Comparison of ENCODE assay signal across 1 cellular context in genomic region chr19:591099-591958, GRCh38.
TF ChIP-seq lines count a peak whose summit lies in the region.

No MANE protein-coding gene starts in this region.

TF ChIP-seq in WTC11, 78 proteins besides CTCF, POLR2A, EP300 and RAD21 (continued from another document and continues in another):
- TF ChIP-seq ZSCAN18 (CRISPR knock-in tag; IDR thresholded peaks at IDR 0.05) (no peak), GABPB1 (CRISPR knock-in tag; IDR thresholded peaks at IDR 0.05) (no peak), ELF4 (CRISPR knock-in tag; IDR thresholded peaks at IDR 0.05; ENCODE audit: low read depth) (no peak), ZNF232 (CRISPR knock-in tag; IDR thresholded peaks at IDR 0.05) (peak; percentile 50; the same call in 1 of the 2 replicates), ATF2 (CRISPR knock-in tag; IDR thresholded peaks at IDR 0.05; ENCODE audit: borderline replicate concordance, low read depth) (no peak), ATF3 (CRISPR knock-in tag; conservative IDR thresholded peaks at IDR 0.05) (no peak), NFYB (CRISPR knock-in tag; conservative IDR thresholded peaks at IDR 0.05; ENCODE audit: low read depth) (no peak; the same call in 1 of the 2 replicates), TCF7 (CRISPR knock-in tag; IDR thresholded peaks at IDR 0.05; ENCODE audit: low read depth) (peak; percentile 37; the same call in 1 of the 2 replicates), ZNF138 (CRISPR knock-in tag; conservative IDR thresholded peaks at IDR 0.05) (no peak), IRF2 (CRISPR knock-in tag; IDR thresholded peaks at IDR 0.05; ENCODE audit: borderline replicate concordance, low read depth) (no peak), ZNF512 (CRISPR knock-in tag; IDR thresholded peaks at IDR 0.05; ENCODE audit: borderline replicate concordance) (no peak; the same call in 1 of the 2 replicates), OVOL2 (CRISPR knock-in tag; IDR thresholded peaks at IDR 0.05; ENCODE audit: borderline replicate concordance) (no peak), MAX (CRISPR knock-in tag; IDR thresholded peaks at IDR 0.05) (no peak), MXD4 (CRISPR knock-in tag; IDR thresholded peaks at IDR 0.05; ENCODE audit: borderline replicate concordance) (no peak), JAZF1 (CRISPR knock-in tag; IDR thresholded peaks at IDR 0.05) (no peak), ZNF416 (CRISPR knock-in tag; IDR thresholded peaks at IDR 0.05) (no peak), NFE2L1 (CRISPR knock-in tag; IDR thresholded peaks at IDR 0.05) (peak; percentile 83), RELA (CRISPR knock-in tag; IDR thresholded peaks at IDR 0.05; ENCODE audit: borderline replicate concordance) (peak; percentile 47; the same call in 1 of the 2 replicates), ARID4B (CRISPR knock-in tag; IDR thresholded peaks at IDR 0.05; ENCODE audit: borderline replicate concordance) (peak; percentile 91), E2F4 (CRISPR knock-in tag; IDR thresholded peaks at IDR 0.05; ENCODE audit: borderline replicate concordance, low read depth) (peak; percentile 76; the same call in 1 of the 2 replicates), CREM (CRISPR knock-in tag; IDR thresholded peaks at IDR 0.05) (no peak; the same call in 1 of the 2 replicates), SOX15 (CRISPR knock-in tag; IDR thresholded peaks at IDR 0.05) (no peak), KAT7 (CRISPR knock-in tag; IDR thresholded peaks at IDR 0.05; ENCODE audit: borderline replicate concordance) (no peak; the same call in 1 of the 2 replicates), PRRX2 (CRISPR knock-in tag; IDR thresholded peaks at IDR 0.05) (no peak), CBFB (CRISPR knock-in tag; IDR thresholded peaks at IDR 0.05; ENCODE audit: low read depth) (no peak), NR1H2 (CRISPR knock-in tag; IDR thresholded peaks at IDR 0.05) (no peak), ZNF423 (CRISPR knock-in tag; IDR thresholded peaks at IDR 0.05) (no peak), FOXJ3 (CRISPR knock-in tag; IDR thresholded peaks at IDR 0.05; ENCODE audit: borderline replicate concordance) (no peak), ZNF425 (CRISPR knock-in tag; conservative IDR thresholded peaks at IDR 0.05) (no peak), TEAD4 (CRISPR knock-in tag; IDR thresholded peaks at IDR 0.05) (peak; percentile 58; the same call in 1 of the 2 replicates), GTF2I (CRISPR knock-in tag; conservative IDR thresholded peaks at IDR 0.05) (no peak)
- TF ChIP-seq, protein P1, sequence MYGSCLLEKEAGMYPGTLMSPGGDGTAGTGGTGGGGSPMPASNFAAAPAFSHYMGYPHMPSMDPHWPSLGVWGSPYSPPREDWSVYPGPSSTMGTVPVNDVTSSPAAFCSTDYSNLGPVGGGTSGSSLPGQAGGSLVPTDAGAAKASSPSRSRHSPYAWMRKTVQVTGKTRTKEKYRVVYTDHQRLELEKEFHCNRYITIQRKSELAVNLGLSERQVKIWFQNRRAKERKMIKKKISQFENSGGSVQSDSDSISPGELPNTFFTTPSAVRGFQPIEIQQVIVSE (CRISPR knock-in tag; IDR thresholded peaks at IDR 0.05; ENCODE audit: borderline replicate concordance), result no peak
- TF ChIP-seq, protein P2, sequence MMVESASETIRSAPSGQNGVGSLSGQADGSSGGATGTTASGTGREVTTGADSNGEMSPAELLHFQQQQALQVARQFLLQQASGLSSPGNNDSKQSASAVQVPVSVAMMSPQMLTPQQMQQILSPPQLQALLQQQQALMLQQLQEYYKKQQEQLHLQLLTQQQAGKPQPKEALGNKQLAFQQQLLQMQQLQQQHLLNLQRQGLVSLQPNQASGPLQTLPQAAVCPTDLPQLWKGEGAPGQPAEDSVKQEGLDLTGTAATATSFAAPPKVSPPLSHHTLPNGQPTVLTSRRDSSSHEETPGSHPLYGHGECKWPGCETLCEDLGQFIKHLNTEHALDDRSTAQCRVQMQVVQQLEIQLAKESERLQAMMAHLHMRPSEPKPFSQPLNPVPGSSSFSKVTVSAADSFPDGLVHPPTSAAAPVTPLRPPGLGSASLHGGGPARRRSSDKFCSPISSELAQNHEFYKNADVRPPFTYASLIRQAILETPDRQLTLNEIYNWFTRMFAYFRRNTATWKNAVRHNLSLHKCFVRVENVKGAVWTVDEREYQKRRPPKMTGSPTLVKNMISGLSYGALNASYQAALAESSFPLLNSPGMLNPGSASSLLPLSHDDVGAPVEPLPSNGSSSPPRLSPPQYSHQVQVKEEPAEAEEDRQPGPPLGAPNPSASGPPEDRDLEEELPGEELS (CRISPR knock-in tag; IDR thresholded peaks at IDR 0.05), result peak; percentile 96
- TF ChIP-seq, protein P3, sequence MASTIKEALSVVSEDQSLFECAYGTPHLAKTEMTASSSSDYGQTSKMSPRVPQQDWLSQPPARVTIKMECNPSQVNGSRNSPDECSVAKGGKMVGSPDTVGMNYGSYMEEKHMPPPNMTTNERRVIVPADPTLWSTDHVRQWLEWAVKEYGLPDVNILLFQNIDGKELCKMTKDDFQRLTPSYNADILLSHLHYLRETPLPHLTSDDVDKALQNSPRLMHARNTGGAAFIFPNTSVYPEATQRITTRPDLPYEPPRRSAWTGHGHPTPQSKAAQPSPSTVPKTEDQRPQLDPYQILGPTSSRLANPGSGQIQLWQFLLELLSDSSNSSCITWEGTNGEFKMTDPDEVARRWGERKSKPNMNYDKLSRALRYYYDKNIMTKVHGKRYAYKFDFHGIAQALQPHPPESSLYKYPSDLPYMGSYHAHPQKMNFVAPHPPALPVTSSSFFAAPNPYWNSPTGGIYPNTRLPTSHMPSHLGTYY (CRISPR knock-in tag; IDR thresholded peaks at IDR 0.05), result no peak
- TF ChIP-seq, protein P4, sequence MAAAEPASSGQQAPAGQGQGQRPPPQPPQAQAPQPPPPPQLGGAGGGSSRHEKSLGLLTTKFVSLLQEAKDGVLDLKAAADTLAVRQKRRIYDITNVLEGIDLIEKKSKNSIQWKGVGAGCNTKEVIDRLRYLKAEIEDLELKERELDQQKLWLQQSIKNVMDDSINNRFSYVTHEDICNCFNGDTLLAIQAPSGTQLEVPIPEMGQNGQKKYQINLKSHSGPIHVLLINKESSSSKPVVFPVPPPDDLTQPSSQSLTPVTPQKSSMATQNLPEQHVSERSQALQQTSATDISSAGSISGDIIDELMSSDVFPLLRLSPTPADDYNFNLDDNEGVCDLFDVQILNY (CRISPR knock-in tag; IDR thresholded peaks at IDR 0.05), result 0 out of 2 replicates have a peak, but pooled peaks have one; percentile 63
- TF ChIP-seq, protein P5, sequence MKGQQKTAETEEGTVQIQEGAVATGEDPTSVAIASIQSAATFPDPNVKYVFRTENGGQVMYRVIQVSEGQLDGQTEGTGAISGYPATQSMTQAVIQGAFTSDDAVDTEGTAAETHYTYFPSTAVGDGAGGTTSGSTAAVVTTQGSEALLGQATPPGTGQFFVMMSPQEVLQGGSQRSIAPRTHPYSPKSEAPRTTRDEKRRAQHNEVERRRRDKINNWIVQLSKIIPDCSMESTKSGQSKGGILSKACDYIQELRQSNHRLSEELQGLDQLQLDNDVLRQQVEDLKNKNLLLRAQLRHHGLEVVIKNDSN (CRISPR knock-in tag; IDR thresholded peaks at IDR 0.05), result peak; percentile 60; the same call in 1 of the 2 replicates
- TF ChIP-seq, protein P6, sequence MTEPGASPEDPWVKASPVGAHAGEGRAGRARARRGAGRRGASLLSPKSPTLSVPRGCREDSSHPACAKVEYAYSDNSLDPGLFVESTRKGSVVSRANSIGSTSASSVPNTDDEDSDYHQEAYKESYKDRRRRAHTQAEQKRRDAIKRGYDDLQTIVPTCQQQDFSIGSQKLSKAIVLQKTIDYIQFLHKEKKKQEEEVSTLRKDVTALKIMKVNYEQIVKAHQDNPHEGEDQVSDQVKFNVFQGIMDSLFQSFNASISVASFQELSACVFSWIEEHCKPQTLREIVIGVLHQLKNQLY (CRISPR knock-in tag; IDR thresholded peaks at IDR 0.05), result no peak
